In genomic region chr3:64595253-64595694, GRCh38 we compare ENCODE assay signal across 10 cellular contexts.
DNase-seq lines count a peak whose midpoint lies in the region; ATAC-seq lines count a peak whose summit lies in the region.
"Had no signal": no experiment of that assay in that cellular context is flagged by ENCODE, and none has a peak within 500 bp of the region (broad histone marks: within the 10 kb centered on the region; RNA-seq: fewer than 3 reads in every experiment).

No MANE protein-coding gene starts in this region.

- ATAC-seq in activated CD8-positive, alpha-beta T cell treated with anti-CD3 and anti-CD28 coated beads, Interleukin-2, amount 10 ng/mL, durations not matched to agents 7 days and 5 days, result no peak
- ATAC-seq in HG03457 (IDR thresholded peaks at IDR 0.05; ENCODE audit: unreplicated experiment), result no peak
- ATAC-seq: stimulated activated naive B cell treated with anti-CD40 and anti-IgM and Interleukin-4, amounts not matched to agents 10 μg/mL and 1 μg/mL and 100 μg/mL, for 72 hours had no signal

- no peaks in the 10 kb centered on the region for H3K9me3 Mint-ChIP-seq in activated CD8-positive, alpha-beta T cell treated with anti-CD3 and anti-CD28 coated beads, Interleukin-2, amount 10 ng/mL, durations not matched to agents 7 days and 5 days (ENCODE audit: insufficient read depth)
- H3K9me3 Mint-ChIP-seq: CD4-positive, alpha-beta T cell; stimulated activated naive B cell treated with anti-CD40 and anti-IgM and Interleukin-4, amounts not matched to agents 10 μg/mL and 1 μg/mL and 100 μg/mL, for 72 hours had no signal

- DNase-seq in EH (ENCODE audit: low read depth) (peak; percentile 32), amniotic epithelial cell (ENCODE audit: low read depth) (peak; percentile 90), globus pallidus (ENCODE audit: low spot score) (peak; percentile 8), posterior vena cava (ENCODE audit: low spot score) (peak; percentile 80), KG1 (lab: John Stamatoyannopoulos, UW) (no peak), UCSD-AML1 (lab: John Stamatoyannopoulos, UW; ENCODE audit: unreplicated experiment) (no peak)
- no peak for DNase-seq in activated CD8-positive, alpha-beta T cell treated with anti-CD3 and anti-CD28 coated beads, Interleukin-2, amount 10 ng/mL, durations not matched to agents 7 days and 5 days
- DNase-seq: CD4-positive, alpha-beta T cell; stimulated activated naive B cell treated with anti-CD40 and anti-IgM and Interleukin-4, amounts not matched to agents 10 μg/mL and 1 μg/mL and 100 μg/mL, for 72 hours had no signal

- no peaks in the 10 kb centered on the region for H3K4me1 Mint-ChIP-seq in activated CD8-positive, alpha-beta T cell treated with anti-CD3 and anti-CD28 coated beads, Interleukin-2, amount 10 ng/mL, durations not matched to agents 7 days and 5 days (ENCODE audit: low read depth)
- H3K4me1 Mint-ChIP-seq: stimulated activated naive B cell treated with anti-CD40 and anti-IgM and Interleukin-4, amounts not matched to agents 10 μg/mL and 1 μg/mL and 100 μg/mL, for 72 hours had no signal

- no peaks in the 10 kb centered on the region for H3K36me3 Mint-ChIP-seq in activated CD8-positive, alpha-beta T cell treated with anti-CD3 and anti-CD28 coated beads, Interleukin-2, amount 10 ng/mL, durations not matched to agents 7 days and 5 days (ENCODE audit: low read depth)
- H3K36me3 Mint-ChIP-seq: stimulated activated naive B cell treated with anti-CD40 and anti-IgM and Interleukin-4, amounts not matched to agents 10 μg/mL and 1 μg/mL and 100 μg/mL, for 72 hours had no signal

- H3K27me3 Mint-ChIP-seq in activated CD8-positive, alpha-beta T cell treated with anti-CD3 and anti-CD28 coated beads, Interleukin-2, amount 10 ng/mL, durations not matched to agents 7 days and 5 days (ENCODE audit: low read depth), result no peaks in the 10 kb centered on the region
- H3K27me3 Mint-ChIP-seq: CD4-positive, alpha-beta T cell; stimulated activated naive B cell treated with anti-CD40 and anti-IgM and Interleukin-4, amounts not matched to agents 10 μg/mL and 1 μg/mL and 100 μg/mL, for 72 hours had no signal

- CTCF ChIA-PET in activated CD8-positive, alpha-beta T cell treated with anti-CD3 and anti-CD28 coated beads, Interleukin-2, amount 10 ng/mL, durations not matched to agents 7 days and 5 days (lab: Charles Lee), result no interaction called here

- no peak overlapping the region for H3K27ac Mint-ChIP-seq in activated CD8-positive, alpha-beta T cell treated with anti-CD3 and anti-CD28 coated beads, Interleukin-2, amount 10 ng/mL, durations not matched to agents 7 days and 5 days
- H3K27ac Mint-ChIP-seq: CD4-positive, alpha-beta T cell; stimulated activated naive B cell treated with anti-CD40 and anti-IgM and Interleukin-4, amounts not matched to agents 10 μg/mL and 1 μg/mL and 100 μg/mL, for 72 hours had no signal

- intact Hi-C loops in posterior vena cava (cut with DNase I), result no loop called here

- POLR2A ChIA-PET in activated CD8-positive, alpha-beta T cell treated with anti-CD3 and anti-CD28 coated beads, Interleukin-2, amount 10 ng/mL, durations not matched to agents 7 days and 5 days (lab: Charles Lee), result no interaction called here

- no peak overlapping the region for H3K4me3 Mint-ChIP-seq in activated CD8-positive, alpha-beta T cell treated with anti-CD3 and anti-CD28 coated beads, Interleukin-2, amount 10 ng/mL, durations not matched to agents 7 days and 5 days
- H3K4me3 Mint-ChIP-seq: CD4-positive, alpha-beta T cell; stimulated activated naive B cell treated with anti-CD40 and anti-IgM and Interleukin-4, amounts not matched to agents 10 μg/mL and 1 μg/mL and 100 μg/mL, for 72 hours had no signal

Comparison
In these comparisons a context has a peak if more than half of its experiments do, and no peak if none do; other contexts are left out.
1. DNase-seq: peak in EH (single experiment), amniotic epithelial cell (single experiment), globus pallidus (single experiment) and posterior vena cava (single experiment); none in activated CD8-positive, alpha-beta T cell treated with anti-CD3 and anti-CD28 coated beads, Interleukin-2, amount 10 ng/mL, durations not matched to agents 7 days and 5 days (single experiment), KG1 (single experiment) and UCSD-AML1 (single experiment).